Comparison of ENCODE assay signal across 11 cellular contexts in the genomic region with DNA sequence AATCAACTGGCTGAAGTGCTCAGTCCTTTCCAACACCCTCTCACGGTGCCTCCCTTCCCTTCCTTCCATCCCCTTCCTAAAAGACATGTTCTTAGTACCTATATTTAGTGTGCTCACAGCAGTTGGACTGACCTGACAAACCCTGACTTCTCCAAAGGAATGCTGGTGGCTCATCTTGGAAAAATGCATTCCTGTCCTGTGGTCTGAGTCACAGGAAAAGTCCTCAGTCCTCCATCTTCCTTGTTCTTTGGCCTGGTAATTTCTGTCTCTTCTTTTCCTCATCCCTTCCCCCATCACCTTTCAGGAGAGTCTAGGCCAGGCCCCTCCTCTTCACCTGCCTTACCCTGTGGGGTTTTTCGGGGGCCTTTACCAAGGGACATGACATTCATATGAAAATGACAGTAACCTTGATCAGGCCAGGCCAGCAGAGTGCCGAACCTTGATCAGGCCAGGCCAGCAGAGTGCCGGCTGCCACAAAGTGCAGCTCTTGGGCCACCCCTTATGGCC. TPM values are rescaled to one million over a fixed set of nuclear protein-coding genes. Genes with fewer than 3 reads are reported as not detected.
DNase-seq lines count a peak whose midpoint lies in the region; ATAC-seq and TF ChIP-seq lines count a peak whose summit lies in the region.
"Had no signal": no experiment of that assay in that cellular context is flagged by ENCODE, and none has a peak within 500 bp of the region (broad histone marks: within the 10 kb centered on the region; RNA-seq: fewer than 3 reads in every experiment).

No MANE protein-coding gene starts in this region.

- H3K27ac ChIP-seq in thymus (ENCODE audit: low read depth), result peak overlapping the region; percentile 18
- no peak overlapping the region for H3K27ac ChIP-seq in CD8-positive, alpha-beta T cell (ENCODE audit: low read depth, low read length)

- peak overlapping the region; percentile 66 for H3K9ac ChIP-seq in iPS-15b (ENCODE audit: low read depth, low read length)

- no peaks in the 10 kb centered on the region for H3K9me3 Mint-ChIP-seq in CD8-positive, alpha-beta T cell

- CTCF ChIA-PET in CD8-positive, alpha-beta T cell (lab: Charles Lee), result no interaction called here

- no peaks in the 10 kb centered on the region for H3K36me3 Mint-ChIP-seq in CD8-positive, alpha-beta T cell

- H3K27me3 Mint-ChIP-seq in CD8-positive, alpha-beta T cell (ENCODE audit: low read depth), result peaks cover 2% of the 10 kb centered on the region
- H3K27me3 Mint-ChIP-seq: activated CD8-positive, alpha-beta memory T cell treated with anti-CD3 and anti-CD28 coated beads, Interleukin-2, amount 10 ng/mL, durations not matched to agents 7 days and 5 days had no signal

- no peak overlapping the region for H3K4me3 Mint-ChIP-seq in CD8-positive, alpha-beta T cell
- H3K4me3 Mint-ChIP-seq: activated CD8-positive, alpha-beta memory T cell treated with anti-CD3 and anti-CD28 coated beads, Interleukin-2, amount 10 ng/mL, durations not matched to agents 7 days and 5 days had no signal

- 93% methylated on average over 4 of the region's 4 CpGs for WGBS in thymus

- intact Hi-C loops in CD8-positive, alpha-beta T cell (cut with DNase I, micrococcal nuclease), result no loop called here

- H3K4me1 ChIP-seq in iPS-15b (ENCODE audit: control insufficient read depth, insufficient read depth, low read length), result peaks cover 32% of the 10 kb centered on the region
- peaks cover 5% of the 10 kb centered on the region for H3K4me1 ChIP-seq in thymus (ENCODE audit: control insufficient read depth, insufficient read depth, low read length)
- H3K4me1 ChIP-seq in CD8-positive, alpha-beta T cell (ENCODE audit: insufficient read depth, low read length), result peaks cover 8% of the 10 kb centered on the region

- peak overlapping the region; percentile 64 for H3K4me3 ChIP-seq in iPS-15b (ENCODE audit: low read depth, low read length)
- no peak overlapping the region for H3K4me3 ChIP-seq in thymus (ENCODE audit: low read length)
- no peak overlapping the region for H3K4me3 ChIP-seq in CD8-positive, alpha-beta T cell (ENCODE audit: low read depth, low read length)

- DNase-seq in HK-2 (ENCODE audit: unreplicated experiment), result peak; percentile 77
- peak; percentile 91 for DNase-seq in astrocyte of the hippocampus (ENCODE audit: low read depth, low spot score)
- DNase-seq in CD8-positive, alpha-beta T cell, result no peak
- DNase-seq in MV-4-11 (lab: John Stamatoyannopoulos, UW), result no peak
- DNase-seq: activated CD8-positive, alpha-beta memory T cell treated with anti-CD3 and anti-CD28 coated beads, Interleukin-2, amount 10 ng/mL, durations not matched to agents 7 days and 5 days; left cardiac atrium; NCI-H2029; stimulated activated naive CD4-positive, alpha-beta T cell had no signal

- no peak for TF ChIP-seq CTCF in CD8-positive, alpha-beta T cell (IDR thresholded peaks at IDR 0.05)

- H3K4me1 Mint-ChIP-seq in CD8-positive, alpha-beta T cell (ENCODE audit: low read depth), result peaks cover 14% of the 10 kb centered on the region

- no peaks in the 10 kb centered on the region for H3K27me3 ChIP-seq in iPS-15b (ENCODE audit: control insufficient read depth, insufficient read depth, low read length)
- no peaks in the 10 kb centered on the region for H3K27me3 ChIP-seq in thymus (ENCODE audit: control insufficient read depth, insufficient read depth)
- H3K27me3 ChIP-seq in CD8-positive, alpha-beta T cell (ENCODE audit: insufficient read depth, low read length), result no peaks in the 10 kb centered on the region

- no peak overlapping the region for H3K27ac Mint-ChIP-seq in CD8-positive, alpha-beta T cell
- H3K27ac Mint-ChIP-seq: activated CD8-positive, alpha-beta memory T cell treated with anti-CD3 and anti-CD28 coated beads, Interleukin-2, amount 10 ng/mL, durations not matched to agents 7 days and 5 days had no signal

- H3K9me3 ChIP-seq in iPS-15b (ENCODE audit: control insufficient read depth, insufficient read depth, low read length), result no peaks in the 10 kb centered on the region
- no peaks in the 10 kb centered on the region for H3K9me3 ChIP-seq in thymus (ENCODE audit: control insufficient read depth)
- H3K9me3 ChIP-seq in CD8-positive, alpha-beta T cell (ENCODE audit: low read length), result no peaks in the 10 kb centered on the region

- no peak for ATAC-seq in CD8-positive, alpha-beta T cell
- ATAC-seq in HG03139 (IDR thresholded peaks at IDR 0.05; ENCODE audit: unreplicated experiment), result no peak
- ATAC-seq: activated CD8-positive, alpha-beta memory T cell treated with anti-CD3 and anti-CD28 coated beads, Interleukin-2, amount 10 ng/mL, durations not matched to agents 7 days and 5 days had no signal

- H3K36me3 ChIP-seq in iPS-15b (ENCODE audit: control insufficient read depth, insufficient read depth, low read length) (peaks cover 7% of the 10 kb centered on the region), thymus (ENCODE audit: control insufficient read depth, insufficient read depth) (peaks cover 7% of the 10 kb centered on the region)
- H3K36me3 ChIP-seq in CD8-positive, alpha-beta T cell (ENCODE audit: insufficient read depth, low read length), result no peaks in the 10 kb centered on the region

- POLR2A ChIA-PET in CD8-positive, alpha-beta T cell (lab: Charles Lee), result no interaction called here

RNA-seq across cellular contexts. Expression of a gene that starts 7.2 kb away (rescaled TPM):
- polyA plus RNA-seq in thymus, result 41.8 TPM
- 1 to 10 TPM; 2.6 to 3.0 TPM for total RNA-seq in CD8-positive, alpha-beta T cell

Comparison
In these comparisons a context has a peak if more than half of its experiments do, and no peak if none do; other contexts are left out.
1. DNase-seq: peak in HK-2 (single experiment) and astrocyte of the hippocampus (single experiment); none in CD8-positive, alpha-beta T cell (0 of 7) and MV-4-11 (single experiment).